1 cellular context compared by ENCODE assay signal in the genomic region with DNA sequence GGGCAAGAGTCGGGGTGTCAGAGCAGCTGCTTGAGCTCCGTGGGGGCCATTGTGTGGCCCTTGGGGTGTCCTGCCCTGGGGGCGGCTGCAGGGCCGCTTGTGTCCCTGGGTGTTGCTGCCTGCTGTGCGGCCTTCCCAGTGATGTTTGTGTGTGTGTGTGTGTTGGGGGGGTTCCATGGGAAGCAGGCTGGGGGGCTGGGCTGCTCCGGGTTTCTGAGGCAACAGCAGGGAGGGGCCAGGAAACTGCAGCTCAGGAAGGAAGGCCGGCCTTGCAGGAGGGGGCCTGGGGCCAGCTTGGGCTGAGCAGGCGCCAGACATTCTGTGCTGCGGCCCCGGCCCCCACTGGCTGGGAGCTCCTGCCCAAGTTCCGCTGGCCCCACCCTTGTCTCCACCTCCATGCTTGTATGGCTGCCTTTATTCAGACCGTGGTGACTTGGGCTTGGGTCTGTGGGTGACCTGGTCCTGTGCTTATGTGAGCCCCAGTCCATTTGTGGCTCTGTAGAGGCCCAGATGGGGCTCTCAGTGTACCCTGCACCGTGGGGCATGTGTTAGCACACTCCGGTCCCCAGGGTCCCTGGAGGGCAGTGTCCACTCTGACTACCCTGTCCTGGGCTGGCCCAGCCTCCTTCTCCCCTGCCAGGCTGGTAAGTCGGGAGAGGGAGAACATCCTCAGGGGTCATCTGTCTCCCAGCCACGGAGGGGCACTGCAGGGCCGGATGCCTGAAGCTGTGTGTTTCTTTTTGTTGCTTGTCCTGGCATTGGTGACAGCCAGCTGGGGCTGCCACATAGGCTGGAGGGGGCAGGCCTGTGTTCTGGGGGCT.
TF ChIP-seq lines count a peak whose summit lies in the region.

No MANE protein-coding gene starts in this region.

TF ChIP-seq in HepG2, 621 proteins besides CTCF, POLR2A, EP300 and RAD21 (continued from another document and continues in another):
- TF ChIP-seq ZBED4 (CRISPR knock-in tag; IDR thresholded peaks at IDR 0.05; ENCODE audit: borderline replicate concordance): peak; percentile 92
- peak; percentile 75 for TF ChIP-seq MYC (CRISPR knock-in tag; IDR thresholded peaks at IDR 0.05; ENCODE audit: borderline replicate concordance)
- TF ChIP-seq ZNF672 (CRISPR knock-in tag; IDR thresholded peaks at IDR 0.05): no peak
- TF ChIP-seq GMEB2 (CRISPR knock-in tag; IDR thresholded peaks at IDR 0.05; ENCODE audit: low read depth): 0 out of 2 replicates have a peak, but pooled peaks have one; percentile 47
- TF ChIP-seq ZNF30 (CRISPR knock-in tag; IDR thresholded peaks at IDR 0.05): no peak
- TF ChIP-seq, protein P1, sequence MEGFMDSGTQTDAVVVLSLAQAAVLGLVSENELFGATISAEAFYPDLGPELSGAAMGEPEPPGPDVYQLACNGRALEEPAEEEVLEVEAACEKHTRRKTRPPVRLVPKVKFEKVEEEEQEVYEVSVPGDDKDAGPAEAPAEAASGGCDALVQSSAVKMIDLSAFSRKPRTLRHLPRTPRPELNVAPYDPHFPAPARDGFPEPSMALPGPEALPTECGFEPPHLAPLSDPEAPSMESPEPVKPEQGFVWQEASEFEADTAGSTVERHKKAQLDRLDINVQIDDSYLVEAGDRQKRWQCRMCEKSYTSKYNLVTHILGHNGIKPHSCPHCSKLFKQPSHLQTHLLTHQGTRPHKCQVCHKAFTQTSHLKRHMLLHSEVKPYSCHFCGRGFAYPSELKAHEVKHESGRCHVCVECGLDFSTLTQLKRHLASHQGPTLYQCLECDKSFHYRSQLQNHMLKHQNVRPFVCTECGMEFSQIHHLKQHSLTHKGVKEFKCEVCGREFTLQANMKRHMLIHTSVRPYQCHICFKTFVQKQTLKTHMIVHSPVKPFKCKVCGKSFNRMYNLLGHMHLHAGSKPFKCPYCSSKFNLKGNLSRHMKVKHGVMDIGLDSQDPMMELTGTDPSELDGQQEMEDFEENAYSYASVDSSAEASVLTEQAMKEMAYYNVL (CRISPR knock-in tag; IDR thresholded peaks at IDR 0.05; ENCODE audit: borderline replicate concordance): peak; percentile 68
- no peak for TF ChIP-seq ZNF382 (CRISPR knock-in tag; IDR thresholded peaks at IDR 0.05; ENCODE audit: borderline replicate concordance)
- TF ChIP-seq, protein P2, sequence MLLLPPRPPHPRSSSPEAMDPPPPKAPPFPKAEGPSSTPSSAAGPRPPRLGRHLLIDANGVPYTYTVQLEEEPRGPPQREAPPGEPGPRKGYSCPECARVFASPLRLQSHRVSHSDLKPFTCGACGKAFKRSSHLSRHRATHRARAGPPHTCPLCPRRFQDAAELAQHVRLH (CRISPR knock-in tag; IDR thresholded peaks at IDR 0.05; ENCODE audit: borderline replicate concordance, low read depth): peak; percentile 98; the same call in 1 of the 2 replicates
- TF ChIP-seq ZNF615 (CRISPR knock-in tag; IDR thresholded peaks at IDR 0.05; ENCODE audit: borderline replicate concordance): no peak
- no peak for TF ChIP-seq ZNF282 (IDR thresholded peaks at IDR 0.05; ENCODE audit: partially characterized antibody)
- TF ChIP-seq AGO2 (optimal IDR thresholded peaks at IDR 0.05; ENCODE audit: low read depth, low read length): peak; percentile 42
- no peak for TF ChIP-seq ZFP62 (CRISPR knock-in tag; IDR thresholded peaks at IDR 0.05)
- TF ChIP-seq ZNF207 (IDR thresholded peaks at IDR 0.05; ENCODE audit: borderline replicate concordance): no peak
- TF ChIP-seq HIVEP1 (CRISPR knock-in tag; IDR thresholded peaks at IDR 0.05): no peak
- TF ChIP-seq ZNF556 (CRISPR knock-in tag; IDR thresholded peaks at IDR 0.05; ENCODE audit: borderline replicate concordance): no peak; the same call in 1 of the 2 replicates
- TF ChIP-seq MED1 (CRISPR knock-in tag; IDR thresholded peaks at IDR 0.05): peak; percentile 81
- TF ChIP-seq, protein P3, sequence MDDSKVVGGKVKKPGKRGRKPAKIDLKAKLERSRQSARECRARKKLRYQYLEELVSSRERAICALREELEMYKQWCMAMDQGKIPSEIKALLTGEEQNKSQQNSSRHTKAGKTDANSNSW (CRISPR knock-in tag; IDR thresholded peaks at IDR 0.05; ENCODE audit: borderline replicate concordance): no peak
- no peak for TF ChIP-seq FOXM1 (CRISPR knock-in tag; IDR thresholded peaks at IDR 0.05)
- peak; percentile 34 for TF ChIP-seq RBM39 (IDR thresholded peaks at IDR 0.05; ENCODE audit: low read depth, low read length, poor library complexity, severe bottlenecking)
- TF ChIP-seq NKX3-1 (CRISPR knock-in tag; IDR thresholded peaks at IDR 0.05): no peak; the same call in none of the 2 replicates
- peak; percentile 55; the same call in 1 of the 2 replicates for TF ChIP-seq ZSCAN9 (CRISPR knock-in tag; IDR thresholded peaks at IDR 0.05; ENCODE audit: borderline replicate concordance)
- TF ChIP-seq, protein P4, sequence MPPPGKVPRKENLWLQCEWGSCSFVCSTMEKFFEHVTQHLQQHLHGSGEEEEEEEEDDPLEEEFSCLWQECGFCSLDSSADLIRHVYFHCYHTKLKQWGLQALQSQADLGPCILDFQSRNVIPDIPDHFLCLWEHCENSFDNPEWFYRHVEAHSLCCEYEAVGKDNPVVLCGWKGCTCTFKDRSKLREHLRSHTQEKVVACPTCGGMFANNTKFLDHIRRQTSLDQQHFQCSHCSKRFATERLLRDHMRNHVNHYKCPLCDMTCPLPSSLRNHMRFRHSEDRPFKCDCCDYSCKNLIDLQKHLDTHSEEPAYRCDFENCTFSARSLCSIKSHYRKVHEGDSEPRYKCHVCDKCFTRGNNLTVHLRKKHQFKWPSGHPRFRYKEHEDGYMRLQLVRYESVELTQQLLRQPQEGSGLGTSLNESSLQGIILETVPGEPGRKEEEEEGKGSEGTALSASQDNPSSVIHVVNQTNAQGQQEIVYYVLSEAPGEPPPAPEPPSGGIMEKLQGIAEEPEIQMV (CRISPR knock-in tag; IDR thresholded peaks at IDR 0.05; ENCODE audit: low read depth): no peak
- 0 out of 2 replicates have a peak, but pooled peaks have one; percentile 2 for TF ChIP-seq JUN (CRISPR knock-in tag; IDR thresholded peaks at IDR 0.05)
- TF ChIP-seq MTA3 (CRISPR knock-in tag; IDR thresholded peaks at IDR 0.05): no peak
- TF ChIP-seq ZMYM4 (CRISPR knock-in tag; IDR thresholded peaks at IDR 0.05): peak; percentile 61; the same call in 1 of the 2 replicates
- TF ChIP-seq RAD51 (IDR thresholded peaks at IDR 0.05; ENCODE audit: borderline replicate concordance): no peak
- TF ChIP-seq ZSCAN31 (CRISPR knock-in tag; IDR thresholded peaks at IDR 0.05; ENCODE audit: low read depth): peak; percentile 27; the same call in 1 of the 2 replicates
- no peak; the same call in none of the 2 replicates for TF ChIP-seq ZBTB21 (CRISPR knock-in tag; IDR thresholded peaks at IDR 0.05)
- peak; percentile 59; the same call in 1 of the 2 replicates for TF ChIP-seq CHCHD3 (CRISPR knock-in tag; IDR thresholded peaks at IDR 0.05)
- peak; percentile 17; the same call in 1 of the 2 replicates for TF ChIP-seq NCOR1 (IDR thresholded peaks at IDR 0.05; ENCODE audit: borderline replicate concordance, low read length)
- peak; percentile 50; the same call in 1 of the 2 replicates for TF ChIP-seq HMGXB3 (CRISPR knock-in tag; IDR thresholded peaks at IDR 0.05; ENCODE audit: borderline replicate concordance)
- TF ChIP-seq NFYB (CRISPR knock-in tag; IDR thresholded peaks at IDR 0.05): 0 out of 2 replicates have a peak, but pooled peaks have one; percentile 6
- peak; percentile 78 for TF ChIP-seq KDM2A (CRISPR knock-in tag; IDR thresholded peaks at IDR 0.05; ENCODE audit: borderline replicate concordance, low read depth)
- TF ChIP-seq, protein P5, sequence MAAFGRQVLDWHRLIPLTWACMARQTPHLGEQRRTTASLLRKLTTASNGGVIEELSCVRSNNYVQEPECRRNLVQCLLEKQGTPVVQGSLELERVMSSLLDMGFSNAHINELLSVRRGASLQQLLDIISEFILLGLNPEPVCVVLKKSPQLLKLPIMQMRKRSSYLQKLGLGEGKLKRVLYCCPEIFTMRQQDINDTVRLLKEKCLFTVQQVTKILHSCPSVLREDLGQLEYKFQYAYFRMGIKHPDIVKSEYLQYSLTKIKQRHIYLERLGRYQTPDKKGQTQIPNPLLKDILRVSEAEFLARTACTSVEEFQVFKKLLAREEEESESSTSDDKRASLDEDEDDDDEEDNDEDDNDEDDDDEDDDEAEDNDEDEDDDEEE (CRISPR knock-in tag; IDR thresholded peaks at IDR 0.05): no peak
- TF ChIP-seq, protein P6, sequence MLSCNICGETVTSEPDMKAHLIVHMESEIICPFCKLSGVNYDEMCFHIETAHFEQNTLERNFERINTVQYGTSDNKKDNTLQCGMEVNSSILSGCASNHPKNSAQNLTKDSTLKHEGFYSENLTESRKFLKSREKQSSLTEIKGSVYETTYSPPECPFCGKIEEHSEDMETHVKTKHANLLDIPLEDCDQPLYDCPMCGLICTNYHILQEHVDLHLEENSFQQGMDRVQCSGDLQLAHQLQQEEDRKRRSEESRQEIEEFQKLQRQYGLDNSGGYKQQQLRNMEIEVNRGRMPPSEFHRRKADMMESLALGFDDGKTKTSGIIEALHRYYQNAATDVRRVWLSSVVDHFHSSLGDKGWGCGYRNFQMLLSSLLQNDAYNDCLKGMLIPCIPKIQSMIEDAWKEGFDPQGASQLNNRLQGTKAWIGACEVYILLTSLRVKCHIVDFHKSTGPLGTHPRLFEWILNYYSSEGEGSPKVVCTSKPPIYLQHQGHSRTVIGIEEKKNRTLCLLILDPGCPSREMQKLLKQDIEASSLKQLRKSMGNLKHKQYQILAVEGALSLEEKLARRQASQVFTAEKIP (CRISPR knock-in tag; IDR thresholded peaks at IDR 0.05; ENCODE audit: borderline replicate concordance): no peak
- TF ChIP-seq, protein P7, sequence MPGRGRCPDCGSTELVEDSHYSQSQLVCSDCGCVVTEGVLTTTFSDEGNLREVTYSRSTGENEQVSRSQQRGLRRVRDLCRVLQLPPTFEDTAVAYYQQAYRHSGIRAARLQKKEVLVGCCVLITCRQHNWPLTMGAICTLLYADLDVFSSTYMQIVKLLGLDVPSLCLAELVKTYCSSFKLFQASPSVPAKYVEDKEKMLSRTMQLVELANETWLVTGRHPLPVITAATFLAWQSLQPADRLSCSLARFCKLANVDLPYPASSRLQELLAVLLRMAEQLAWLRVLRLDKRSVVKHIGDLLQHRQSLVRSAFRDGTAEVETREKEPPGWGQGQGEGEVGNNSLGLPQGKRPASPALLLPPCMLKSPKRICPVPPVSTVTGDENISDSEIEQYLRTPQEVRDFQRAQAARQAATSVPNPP (CRISPR knock-in tag; IDR thresholded peaks at IDR 0.05): no peak
- TF ChIP-seq ARID2 (CRISPR knock-in tag; IDR thresholded peaks at IDR 0.05; ENCODE audit: borderline replicate concordance): no peak
- peak; percentile 29; the same call in 1 of the 2 replicates for TF ChIP-seq KDM6A (CRISPR knock-in tag; IDR thresholded peaks at IDR 0.05; ENCODE audit: low read depth)
- TF ChIP-seq ZNF263 (CRISPR knock-in tag; IDR thresholded peaks at IDR 0.05): peak; percentile 76
